ENCODE assay signal across 25 cellular contexts in genomic region chr10:118314882-118315281, GRCh38.
"Had no signal": no experiment of that assay in that cellular context is flagged by ENCODE, and none has a peak within 500 bp of the region (broad histone marks: within the 10 kb centered on the region; RNA-seq: fewer than 3 reads in every experiment).

No MANE protein-coding gene starts in this region.

- ATAC-seq: natural killer cell; right lobe of liver; stimulated activated naive B cell treated with anti-CD40 and anti-IgM and Interleukin-4, amounts not matched to agents 10 μg/mL and 1 μg/mL and 100 μg/mL, for 72 hours; stimulated activated naive CD8-positive, alpha-beta T cell treated with anti-CD3 and anti-CD28 coated beads, Interleukin-15, Interleukin-2, amounts not matched to agents 100 U/mL and 50 U/mL, for 24 hours; upper lobe of right lung had no signal

- H3K4me3 ChIP-seq: left ventricle myocardium inferior, lung, ovary, right atrium auricular region, right lobe of liver, smooth muscle cell, stomach, testis, thyroid gland, upper lobe of right lung had no signal

- FAIRE-seq: urothelium cell line had no signal

- H3K9me3 Mint-ChIP-seq: immature natural killer cell; mesothelial cell of epicardium; naive B cell; natural killer cell; nephron progenitor cell; stimulated activated naive B cell treated with anti-CD40 and anti-IgM and Interleukin-4, amounts not matched to agents 10 μg/mL and 1 μg/mL and 100 μg/mL, for 72 hours had no signal

- H3K27me3 ChIP-seq: ovary, right atrium auricular region, right lobe of liver, stomach, testis, thyroid gland, upper lobe of right lung had no signal

- H3K27ac ChIP-seq: left ventricle myocardium inferior, ovary, right atrium auricular region, right lobe of liver, stomach, testis, thyroid gland, upper lobe of right lung had no signal

- H3K4me1 Mint-ChIP-seq: naive B cell; nephron progenitor cell; stimulated activated naive B cell treated with anti-CD40 and anti-IgM and Interleukin-4, amounts not matched to agents 10 μg/mL and 1 μg/mL and 100 μg/mL, for 72 hours had no signal

- H3K4me2 ChIP-seq: smooth muscle cell had no signal

- H3K9me3 ChIP-seq: left ventricle myocardium inferior, ovary, right atrium auricular region, right lobe of liver, stomach, testis, thyroid gland, upper lobe of right lung had no signal

- H3K4me3 Mint-ChIP-seq: immature natural killer cell; mesothelial cell of epicardium; naive B cell; natural killer cell; nephron progenitor cell; stimulated activated naive B cell treated with anti-CD40 and anti-IgM and Interleukin-4, amounts not matched to agents 10 μg/mL and 1 μg/mL and 100 μg/mL, for 72 hours had no signal

- H3K27ac Mint-ChIP-seq: immature natural killer cell; mesothelial cell of epicardium; natural killer cell; nephron progenitor cell; progenitor cell of endocrine pancreas; stimulated activated naive B cell treated with anti-CD40 and anti-IgM and Interleukin-4, amounts not matched to agents 10 μg/mL and 1 μg/mL and 100 μg/mL, for 72 hours had no signal

- H3K4me1 ChIP-seq: left ventricle myocardium inferior, right atrium auricular region, testis, thyroid gland, upper lobe of right lung had no signal

- DNase-seq: immature natural killer cell; islet precursor cell; left ventricle myocardium inferior; mesendoderm; naive B cell; natural killer cell; nephron progenitor cell; ovary; right lobe of liver; stimulated activated CD4-positive, alpha-beta T cell treated with anti-CD3 and anti-CD28 coated beads, Interleukin-1b, Interleukin-23, amount 100 ng/mL, for 48 hours; stimulated activated CD4-positive, alpha-beta T cell treated with anti-CD3 and anti-CD28 coated beads, Interleukin-2, amount 100 ng/mL, for 48 hours; stimulated activated CD4-positive, alpha-beta T cell treated with anti-CD3 and anti-CD28 coated beads, Interleukin-4, amount 100 ng/mL, for 4 hours; stimulated activated CD8-positive, alpha-beta memory T cell treated with anti-CD3 and anti-CD28 coated beads, Interleukin-4, amount 100 ng/mL, for 48 hours; stimulated activated naive B cell treated with anti-CD40 and anti-IgM and Interleukin-4, amounts not matched to agents 10 μg/mL and 1 μg/mL and 100 μg/mL, for 72 hours; stimulated activated naive CD8-positive, alpha-beta T cell treated with anti-CD3 and anti-CD28 coated beads, Interleukin-15, Interleukin-2, amounts not matched to agents 100 U/mL and 50 U/mL, for 24 hours; stomach; testis; thyroid gland; upper lobe of right lung had no signal

- H3K36me3 ChIP-seq: ovary, thyroid gland had no signal
